1 cellular context compared by ENCODE assay signal in the genomic region with DNA sequence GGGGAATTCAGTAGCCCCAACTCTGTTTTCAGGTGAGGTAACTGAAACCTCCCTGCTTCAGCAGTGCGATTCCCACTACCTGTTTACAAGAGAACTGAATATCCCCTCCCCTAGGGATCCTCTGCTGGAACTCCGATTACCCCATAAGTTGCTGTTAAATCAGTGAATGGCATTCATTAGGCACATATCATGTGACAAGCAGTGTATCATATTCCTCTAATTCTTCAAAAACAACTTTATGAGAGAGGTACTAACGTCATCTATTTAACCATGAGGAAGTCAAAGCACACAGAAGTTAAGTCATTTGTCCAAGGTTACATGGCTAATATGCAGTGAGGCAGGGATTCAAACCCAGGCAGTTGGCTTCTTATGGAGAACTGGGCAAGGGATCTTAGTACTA.
TF ChIP-seq lines count a peak whose summit lies in the region.

No MANE protein-coding gene starts in this region.

TF ChIP-seq in H1, 55 proteins besides CTCF, POLR2A, EP300 and RAD21 (continued from another document):
- TF ChIP-seq, protein P1, sequence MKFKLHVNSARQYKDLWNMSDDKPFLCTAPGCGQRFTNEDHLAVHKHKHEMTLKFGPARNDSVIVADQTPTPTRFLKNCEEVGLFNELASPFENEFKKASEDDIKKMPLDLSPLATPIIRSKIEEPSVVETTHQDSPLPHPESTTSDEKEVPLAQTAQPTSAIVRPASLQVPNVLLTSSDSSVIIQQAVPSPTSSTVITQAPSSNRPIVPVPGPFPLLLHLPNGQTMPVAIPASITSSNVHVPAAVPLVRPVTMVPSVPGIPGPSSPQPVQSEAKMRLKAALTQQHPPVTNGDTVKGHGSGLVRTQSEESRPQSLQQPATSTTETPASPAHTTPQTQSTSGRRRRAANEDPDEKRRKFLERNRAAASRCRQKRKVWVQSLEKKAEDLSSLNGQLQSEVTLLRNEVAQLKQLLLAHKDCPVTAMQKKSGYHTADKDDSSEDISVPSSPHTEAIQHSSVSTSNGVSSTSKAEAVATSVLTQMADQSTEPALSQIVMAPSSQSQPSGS (IDR thresholded peaks at IDR 0.05; ENCODE audit: low read length), result no peak
